13 cellular contexts compared by ENCODE assay signal in the genomic region with DNA sequence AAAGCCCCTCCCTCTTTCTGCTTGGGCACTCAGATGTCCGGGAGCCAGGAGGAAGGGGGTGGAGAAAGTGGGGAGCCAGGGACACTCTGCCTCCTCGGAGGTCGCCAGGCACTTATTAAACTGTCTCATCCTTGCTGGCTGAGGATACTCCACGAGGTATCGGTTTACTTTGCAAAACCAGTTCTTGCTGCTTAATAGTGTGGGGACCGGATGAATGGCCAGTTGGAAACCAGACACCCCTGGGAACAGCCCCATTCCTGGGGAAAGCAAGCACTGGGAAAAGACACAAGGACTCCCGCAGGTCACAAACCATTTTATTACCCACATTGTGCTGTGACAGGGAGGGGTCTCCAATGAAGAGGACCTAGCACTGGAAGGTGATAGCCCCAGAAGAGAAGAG. TPM values are rescaled to one million over a fixed set of nuclear protein-coding genes. Genes with fewer than 3 reads are reported as not detected.
A peak's percentile ranks its signal among the peaks of the same experiment; 100 is the strongest.
DNase-seq lines count a peak whose midpoint lies in the region; ATAC-seq and TF ChIP-seq lines count a peak whose summit lies in the region.
"Had no signal": no experiment of that assay in that cellular context is flagged by ENCODE, and none has a peak within 500 bp of the region (broad histone marks: within the 10 kb centered on the region; RNA-seq: fewer than 3 reads in every experiment).

No MANE protein-coding gene starts in this region.

- CTCF ChIA-PET in OCI-LY7 (lab: Charles Lee; ENCODE audit: unreplicated experiment) = no interaction called here

- H3K27ac Mint-ChIP-seq in GM23338 (peak overlapping the region; percentile 46; the same call in 1 of the 2 replicates), memory B cell (peak overlapping the region; percentile 89)

- 73 to 77% methylated on average over 6 to 7 of the region's 7 CpGs for WGBS in testis, 2 donors

- peak; percentile 71 for ATAC-seq in GM23338
- ATAC-seq in memory B cell (ENCODE audit: low read depth) = no peak
- no peak for ATAC-seq in GM21717 (IDR thresholded peaks at IDR 0.05; ENCODE audit: unreplicated experiment)
- ATAC-seq: left cardiac atrium, SK-N-SH treated with all-trans-retinoic acid at 6 μM for 48 hours had no signal

- H3K27me3 ChIP-seq in GM23338 (ENCODE audit: insufficient read depth) (no peaks in the 10 kb centered on the region), testis (no peaks in the 10 kb centered on the region)

- H4K20me1 ChIP-seq in GM23338 (replicated peaks; ENCODE audit: insufficient read depth) (peaks cover 21% of the 10 kb centered on the region), OCI-LY7 (ENCODE audit: insufficient read depth, low read length) (peaks cover 56% of the 10 kb centered on the region)

- peak overlapping the region; percentile 83; the same call in 1 of the 2 replicates for H3K27ac ChIP-seq in GM23338 (ENCODE audit: low read depth)
- H3K27ac ChIP-seq in OCI-LY7 (ENCODE audit: low read depth, low read length, poor library complexity, severe bottlenecking) = peak overlapping the region; percentile 94
- H3K27ac ChIP-seq in testis = no peak overlapping the region

- H3K4me1 Mint-ChIP-seq in GM23338 (peaks cover 76% of the 10 kb centered on the region), memory B cell (peaks cover 68% of the 10 kb centered on the region)

- H3K9me2 ChIP-seq in GM23338 (ENCODE audit: insufficient read depth) = peaks cover 4% of the 10 kb centered on the region
- no peaks in the 10 kb centered on the region for H3K9me2 ChIP-seq in OCI-LY7 (ENCODE audit: insufficient read depth, low read length)

- POLR2A ChIA-PET in OCI-LY7 (lab: Charles Lee) = no interaction called here

- intact Hi-C loops in OCI-LY7 (cut with micrococcal nuclease; ENCODE audit: unreplicated experiment) (no loop called here), testis (cut with DNase I; ENCODE audit: low total_unique reads) (no loop called here)

- H3F3A ChIP-seq in GM23338 (replicated peaks; ENCODE audit: low read depth) = no peaks in the 10 kb centered on the region; the same call in 1 of the 2 replicates

- H3K4me3 Mint-ChIP-seq in GM23338 = peak overlapping the region; percentile 31; the same call in 2 of the 3 replicates
- no peak overlapping the region for H3K4me3 Mint-ChIP-seq in memory B cell
- H3K4me3 Mint-ChIP-seq: activated naive CD8-positive, alpha-beta T cell treated with anti-CD3 and anti-CD28 coated beads, Interleukin-2, amount 10 ng/mL, durations not matched to agents 7 days and 5 days had no signal

- H3K4me3 ChIP-seq in GM23338 = peak overlapping the region; percentile 34; the same call in 1 of the 2 replicates
- H3K4me3 ChIP-seq in OCI-LY7 (ENCODE audit: low read depth, low read length, poor library complexity, severe bottlenecking) = peak overlapping the region; percentile 26
- no peak overlapping the region for H3K4me3 ChIP-seq in testis

- no peak for TF ChIP-seq POLR2A in testis (IDR thresholded peaks at IDR 0.05)

- H3K36me3 ChIP-seq in GM23338 (ENCODE audit: insufficient read depth) = no peaks in the 10 kb centered on the region
- H3K36me3 ChIP-seq in OCI-LY7 (ENCODE audit: insufficient read depth, low read length) = peaks cover 76% of the 10 kb centered on the region
- no peaks in the 10 kb centered on the region for H3K36me3 ChIP-seq in testis (ENCODE audit: low read depth, missing control alignments)

- H3K27me3 Mint-ChIP-seq in GM23338 (ENCODE audit: insufficient read depth, low read depth, poor library complexity) (peaks cover 25% of the 10 kb centered on the region), memory B cell (no peaks in the 10 kb centered on the region)
- H3K27me3 Mint-ChIP-seq: activated naive CD8-positive, alpha-beta T cell treated with anti-CD3 and anti-CD28 coated beads, Interleukin-2, amount 10 ng/mL, durations not matched to agents 7 days and 5 days had no signal

- H3K9me3 ChIP-seq in OCI-LY7 (ENCODE audit: low read length) = no peaks in the 10 kb centered on the region
- no peaks in the 10 kb centered on the region for H3K9me3 ChIP-seq in testis

- H2AFZ ChIP-seq in GM23338 (no peak overlapping the region), OCI-LY7 (ENCODE audit: low read length) (no peak overlapping the region)

- H3K4me1 ChIP-seq in GM23338 (ENCODE audit: insufficient read depth) (peaks cover 22% of the 10 kb centered on the region), OCI-LY7 (ENCODE audit: insufficient read depth, low read length, poor library complexity, severe bottlenecking) (peaks cover 97% of the 10 kb centered on the region), testis (peaks cover 5% of the 10 kb centered on the region)

- TF ChIP-seq CTCF in GM23338 (conservative IDR thresholded peaks at IDR 0.05; ENCODE audit: low read depth in 2 of 2) = no peak
- no peak for TF ChIP-seq CTCF in OCI-LY7 (conservative IDR thresholded peaks at IDR 0.05; ENCODE audit: low read length)
- no peak for TF ChIP-seq CTCF in testis (IDR thresholded peaks at IDR 0.05)

- peak; percentile 88 for DNase-seq in COLO668 (lab: John Stamatoyannopoulos, UW; ENCODE audit: unreplicated experiment)
- DNase-seq in GM23338 (ENCODE audit: low spot score) = peak; percentile 84
- no peak for DNase-seq in OCI-LY7 (ENCODE audit: low spot score)
- no peak for DNase-seq in memory B cell (ENCODE audit: low spot score in 2 of 2)
- no peak for DNase-seq in NCI-H2081 treated with DMSO at 0.1 percent for 48 hours (lab: John Stamatoyannopoulos, UW)
- DNase-seq in testis = no peak
- DNase-seq in LoVo (ENCODE audit: low spot score) = no peak
- DNase-seq: activated CD4-positive, alpha-beta T cell treated with anti-CD3 and anti-CD28 coated beads for 4 hours; activated naive CD8-positive, alpha-beta T cell treated with anti-CD3 and anti-CD28 coated beads, Interleukin-2, amount 10 ng/mL, durations not matched to agents 7 days and 5 days; foreskin melanocyte; left cardiac atrium had no signal

- H3K36me3 Mint-ChIP-seq in GM23338 (ENCODE audit: low read depth) (no peaks in the 10 kb centered on the region), memory B cell (peaks cover 7% of the 10 kb centered on the region)

- H3K79me2 ChIP-seq in GM23338 (replicated peaks; ENCODE audit: insufficient read depth) (peaks cover 92% of the 10 kb centered on the region), OCI-LY7 (ENCODE audit: insufficient read depth, low read depth, low read length) (peaks cover 100% of the 10 kb centered on the region)

- H3K4me2 ChIP-seq in GM23338 (peak overlapping the region; percentile 13), OCI-LY7 (ENCODE audit: low read length) (peak overlapping the region; percentile 95)

- H3K9me3 Mint-ChIP-seq in GM23338 (no peaks in the 10 kb centered on the region), memory B cell (no peaks in the 10 kb centered on the region)
- H3K9me3 Mint-ChIP-seq: activated naive CD8-positive, alpha-beta T cell treated with anti-CD3 and anti-CD28 coated beads, Interleukin-2, amount 10 ng/mL, durations not matched to agents 7 days and 5 days had no signal

- no TSS peak for BruUV-seq in OCI-LY7 (replicated peaks; lab: Mats Ljungman, UMichigan)

TF ChIP-seq in GM23338, 12 proteins besides CTCF, POLR2A, EP300 and RAD21 (continues in another document):
- TF ChIP-seq, protein P1, sequence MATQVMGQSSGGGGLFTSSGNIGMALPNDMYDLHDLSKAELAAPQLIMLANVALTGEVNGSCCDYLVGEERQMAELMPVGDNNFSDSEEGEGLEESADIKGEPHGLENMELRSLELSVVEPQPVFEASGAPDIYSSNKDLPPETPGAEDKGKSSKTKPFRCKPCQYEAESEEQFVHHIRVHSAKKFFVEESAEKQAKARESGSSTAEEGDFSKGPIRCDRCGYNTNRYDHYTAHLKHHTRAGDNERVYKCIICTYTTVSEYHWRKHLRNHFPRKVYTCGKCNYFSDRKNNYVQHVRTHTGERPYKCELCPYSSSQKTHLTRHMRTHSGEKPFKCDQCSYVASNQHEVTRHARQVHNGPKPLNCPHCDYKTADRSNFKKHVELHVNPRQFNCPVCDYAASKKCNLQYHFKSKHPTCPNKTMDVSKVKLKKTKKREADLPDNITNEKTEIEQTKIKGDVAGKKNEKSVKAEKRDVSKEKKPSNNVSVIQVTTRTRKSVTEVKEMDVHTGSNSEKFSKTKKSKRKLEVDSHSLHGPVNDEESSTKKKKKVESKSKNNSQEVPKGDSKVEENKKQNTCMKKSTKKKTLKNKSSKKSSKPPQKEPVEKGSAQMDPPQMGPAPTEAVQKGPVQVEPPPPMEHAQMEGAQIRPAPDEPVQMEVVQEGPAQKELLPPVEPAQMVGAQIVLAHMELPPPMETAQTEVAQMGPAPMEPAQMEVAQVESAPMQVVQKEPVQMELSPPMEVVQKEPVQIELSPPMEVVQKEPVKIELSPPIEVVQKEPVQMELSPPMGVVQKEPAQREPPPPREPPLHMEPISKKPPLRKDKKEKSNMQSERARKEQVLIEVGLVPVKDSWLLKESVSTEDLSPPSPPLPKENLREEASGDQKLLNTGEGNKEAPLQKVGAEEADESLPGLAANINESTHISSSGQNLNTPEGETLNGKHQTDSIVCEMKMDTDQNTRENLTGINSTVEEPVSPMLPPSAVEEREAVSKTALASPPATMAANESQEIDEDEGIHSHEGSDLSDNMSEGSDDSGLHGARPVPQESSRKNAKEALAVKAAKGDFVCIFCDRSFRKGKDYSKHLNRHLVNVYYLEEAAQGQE (IDR thresholded peaks at IDR 0.05; ENCODE audit: unreplicated experiment) = no peak
- no peak for TF ChIP-seq EZH2phosphoT487 (IDR thresholded peaks at IDR 0.05; ENCODE audit: unreplicated experiment)
- no peak for TF ChIP-seq JUNB (IDR thresholded peaks at IDR 0.05; ENCODE audit: unreplicated experiment)
- TF ChIP-seq ZNF114 (CRISPR knock-in tag; IDR thresholded peaks at IDR 0.05) = no peak
- TF ChIP-seq, protein P2, sequence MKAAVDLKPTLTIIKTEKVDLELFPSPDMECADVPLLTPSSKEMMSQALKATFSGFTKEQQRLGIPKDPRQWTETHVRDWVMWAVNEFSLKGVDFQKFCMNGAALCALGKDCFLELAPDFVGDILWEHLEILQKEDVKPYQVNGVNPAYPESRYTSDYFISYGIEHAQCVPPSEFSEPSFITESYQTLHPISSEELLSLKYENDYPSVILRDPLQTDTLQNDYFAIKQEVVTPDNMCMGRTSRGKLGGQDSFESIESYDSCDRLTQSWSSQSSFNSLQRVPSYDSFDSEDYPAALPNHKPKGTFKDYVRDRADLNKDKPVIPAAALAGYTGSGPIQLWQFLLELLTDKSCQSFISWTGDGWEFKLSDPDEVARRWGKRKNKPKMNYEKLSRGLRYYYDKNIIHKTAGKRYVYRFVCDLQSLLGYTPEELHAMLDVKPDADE (IDR thresholded peaks at IDR 0.05) = no peak
- no peak for TF ChIP-seq STAT1 (IDR thresholded peaks at IDR 0.05; ENCODE audit: unreplicated experiment)
- no peak for TF ChIP-seq EZH2 (IDR thresholded peaks at IDR 0.05; ENCODE audit: low read depth, unreplicated experiment)
- no peak for TF ChIP-seq POLR2AphosphoS5 (IDR thresholded peaks at IDR 0.05; ENCODE audit: low read depth)

RNA-seq across cellular contexts. Expression of a gene that starts 34.2 kb away (rescaled TPM):
- total RNA-seq in GM23338 (2014; rRNA removed; shearing (Covaris generic)) = 42.1 and 60.7 TPM in 2 replicates
- 20.8 and 23.6 TPM in 2 replicates for polyA plus RNA-seq in GM23338 (2016; fragmentation: Nextera tagmentation; extraction: Ambion mirVana)
- 89.3 and 137 TPM in 2 replicates for total RNA-seq in OCI-LY7 (2014; rRNA removed; shearing (Covaris generic))
- 253 and 262 TPM in 2 replicates for total RNA-seq in OCI-LY7 (2022)
- total RNA-seq in testis = 10 to 100 TPM; 47.4 to 51.3 TPM
- polyA plus RNA-seq in testis (ENCODE audit: insufficient read depth, low read depth, low replicate concordance) = 36.5 TPM

Comparison
In these comparisons a context has a peak if more than half of its experiments do, and no peak if none do; other contexts are left out.
1. DNase-seq: peak in COLO668 (single experiment) and GM23338 (single experiment); none in OCI-LY7 (single experiment), memory B cell (0 of 2), NCI-H2081 treated with DMSO at 0.1 percent for 48 hours (single experiment), testis (single experiment) and LoVo (single experiment).
2. H3K27ac ChIP-seq: peak in GM23338 (single experiment) and OCI-LY7 (single experiment); none in testis (0 of 2).
3. H3K4me3 ChIP-seq: peak in GM23338 (single experiment) and OCI-LY7 (single experiment); none in testis (0 of 2).